Comparison of ENCODE assay signal across 8 cellular contexts in the genomic region with DNA sequence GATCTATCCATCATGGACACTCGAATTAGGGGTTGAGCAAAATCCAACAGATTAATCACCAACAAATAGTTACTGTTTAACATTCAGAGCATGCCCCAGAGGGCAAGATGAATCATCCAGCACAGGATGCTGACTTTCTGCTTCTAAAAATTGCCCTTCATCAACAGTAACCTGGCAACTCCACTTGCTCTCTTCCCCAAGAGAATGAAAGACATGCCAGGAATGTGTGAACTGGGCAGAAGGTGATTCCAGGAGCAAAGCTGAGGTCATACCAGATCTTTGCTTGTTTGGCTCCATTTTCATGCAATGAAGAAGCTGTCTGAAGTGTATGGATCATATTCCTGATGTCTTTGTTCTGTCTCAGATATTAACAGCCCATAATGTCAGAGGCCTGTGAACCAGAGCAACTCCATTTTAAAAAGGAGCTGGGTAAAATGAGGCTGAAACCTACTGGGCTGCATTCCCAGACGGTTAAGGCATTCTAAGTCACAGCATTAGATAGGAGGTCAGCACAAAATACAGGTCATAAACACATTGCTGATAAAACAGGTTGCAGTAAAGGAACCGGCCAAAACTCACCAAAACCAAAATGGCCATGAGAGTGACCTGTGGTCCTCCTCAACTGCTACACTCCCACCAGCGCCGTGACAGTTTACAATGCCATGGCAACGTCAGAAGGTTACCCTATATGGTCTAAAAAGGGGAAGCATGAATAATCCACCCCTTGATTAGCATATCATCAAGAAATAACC. TPM values are rescaled to one million over a fixed set of nuclear protein-coding genes. Genes with fewer than 3 reads are reported as not detected.
DNase-seq lines count a peak whose midpoint lies in the region; ATAC-seq and TF ChIP-seq lines count a peak whose summit lies in the region.

No MANE protein-coding gene starts in this region.

- H3K4me2 ChIP-seq in trophoblast cell (ENCODE audit: low read length) = peak overlapping the region; percentile 51

- peak overlapping the region; percentile 84 for H3K27ac Mint-ChIP-seq in activated T-cell treated with anti-CD3 and anti-CD28 coated beads, Interleukin-2, amount 50 U/mL, for 24 hours
- peak overlapping the region; percentile 90 for H3K27ac Mint-ChIP-seq in activated T-helper 2 cell treated with anti-CD3 and anti-CD28 coated beads, Interferon-gamma antibody, Interleukin-2, Interleukin-4, amounts not matched to agents 10 μg/mL and 5 μg/mL and 100 μg/mL, durations not matched to agents 14 hours and 24 hours and 36 hours

- H3K9me3 ChIP-seq in trophoblast cell (ENCODE audit: insufficient read depth, low read depth, low read length) = peaks cover 3% of the 10 kb centered on the region
- H3K9me3 ChIP-seq in BE2C = no peaks in the 10 kb centered on the region

- H3K14ac ChIP-seq in trophoblast cell (ENCODE audit: low read length) = no peak overlapping the region

- ATAC-seq in HG03460 (IDR thresholded peaks at IDR 0.05; ENCODE audit: unreplicated experiment) = no peak

- peaks cover 35% of the 10 kb centered on the region for H3K4me1 Mint-ChIP-seq in activated T-cell treated with anti-CD3 and anti-CD28 coated beads, Interleukin-2, amount 50 U/mL, for 24 hours (ENCODE audit: low read depth)
- peaks cover 23% of the 10 kb centered on the region for H3K4me1 Mint-ChIP-seq in activated T-helper 2 cell treated with anti-CD3 and anti-CD28 coated beads, Interferon-gamma antibody, Interleukin-2, Interleukin-4, amounts not matched to agents 10 μg/mL and 5 μg/mL and 100 μg/mL, durations not matched to agents 14 hours and 24 hours and 36 hours (ENCODE audit: low read depth)

- peak overlapping the region; percentile 32 for H2BK5ac ChIP-seq in trophoblast cell (ENCODE audit: low read depth, low read length, poor library complexity)

- H3K4me3 ChIP-seq in trophoblast cell (ENCODE audit: low read depth, low read length) (no peak overlapping the region), BE2C (ENCODE audit: low read depth, low read length) (no peak overlapping the region)

- peak overlapping the region; percentile 33 for H4K91ac ChIP-seq in trophoblast cell (ENCODE audit: low read depth, low read length)

- H3K27me3 ChIP-seq in trophoblast cell (ENCODE audit: insufficient read depth, low read length) (no peaks in the 10 kb centered on the region), BE2C (no peaks in the 10 kb centered on the region)

- H3K23ac ChIP-seq in trophoblast cell (ENCODE audit: low read length) = no peak overlapping the region

- H4K8ac ChIP-seq in trophoblast cell (ENCODE audit: low read depth, low read length) = no peak overlapping the region

- no peak overlapping the region for H3K9ac ChIP-seq in trophoblast cell (ENCODE audit: low read length)

- H3K9me3 Mint-ChIP-seq in activated T-cell treated with anti-CD3 and anti-CD28 coated beads, Interleukin-2, amount 50 U/mL, for 24 hours = no peaks in the 10 kb centered on the region
- no peaks in the 10 kb centered on the region for H3K9me3 Mint-ChIP-seq in activated T-helper 2 cell treated with anti-CD3 and anti-CD28 coated beads, Interferon-gamma antibody, Interleukin-2, Interleukin-4, amounts not matched to agents 10 μg/mL and 5 μg/mL and 100 μg/mL, durations not matched to agents 14 hours and 24 hours and 36 hours

- DNase-seq in activated T-cell treated with anti-CD3 and anti-CD28 coated beads, Interleukin-2, amount 50 U/mL, for 24 hours = no peak
- DNase-seq in activated T-cell treated with anti-CD3 and anti-CD28 coated beads for 4 hours (no peak), NAMALWA (ENCODE audit: low spot score) (peak; percentile 82), glomerular endothelial cell (ENCODE audit: extremely low read depth, low read depth, low spot score) (peak; percentile 96), trophoblast cell (peak; percentile 96 to 97), BE2C (no peak)
- DNase-seq in activated T-helper 2 cell treated with anti-CD3 and anti-CD28 coated beads, Interferon-gamma antibody, Interleukin-2, Interleukin-4, amounts not matched to agents 10 μg/mL and 5 μg/mL and 100 μg/mL, durations not matched to agents 14 hours and 24 hours and 36 hours (ENCODE audit: low spot score) = no peak

- H2AK5ac ChIP-seq in trophoblast cell (ENCODE audit: low read length) = no peak overlapping the region

- no peak overlapping the region for H3K4ac ChIP-seq in trophoblast cell (ENCODE audit: low read depth, low read length)

- WGBS in trophoblast cell (ENCODE audit: extremely low coverage, insufficient coverage, insufficient read length) = no CpG with 5 or more reads among the region's 6 CpGs

- peak overlapping the region; percentile 88 for H3K4me3 Mint-ChIP-seq in activated T-cell treated with anti-CD3 and anti-CD28 coated beads, Interleukin-2, amount 50 U/mL, for 24 hours
- peak overlapping the region; percentile 89 for H3K4me3 Mint-ChIP-seq in activated T-helper 2 cell treated with anti-CD3 and anti-CD28 coated beads, Interferon-gamma antibody, Interleukin-2, Interleukin-4, amounts not matched to agents 10 μg/mL and 5 μg/mL and 100 μg/mL, durations not matched to agents 14 hours and 24 hours and 36 hours (ENCODE audit: low read depth)

- no peak overlapping the region for H4K12ac ChIP-seq in trophoblast cell (ENCODE audit: low read depth, low read length)

- H2BK12ac ChIP-seq in trophoblast cell (ENCODE audit: low read length) = no peak overlapping the region

- peaks cover 14% of the 10 kb centered on the region for H3K79me2 ChIP-seq in trophoblast cell (ENCODE audit: control insufficient read depth, insufficient read depth, low read length, poor library complexity)

- peak overlapping the region; percentile 88 for H3K27ac ChIP-seq in trophoblast cell (ENCODE audit: low read depth, low read length)

- H3K4me1 ChIP-seq in trophoblast cell (ENCODE audit: control insufficient read depth in 1 of 2, insufficient read depth in 2 of 2, low read length in 2 of 2) (peaks cover 3 to 14% of the 10 kb centered on the region in 2 experiments), BE2C (peaks cover 9% of the 10 kb centered on the region)

- TF ChIP-seq CTCF in BE2C (IDR thresholded peaks at IDR 0.05; ENCODE audit: low read depth, low read length) = no peak

- H2AFZ ChIP-seq in trophoblast cell (ENCODE audit: insufficient read depth, low read length, poor library complexity) = no peak overlapping the region

- H3K18ac ChIP-seq in trophoblast cell (ENCODE audit: low read length) = no peak overlapping the region

- peaks cover 18% of the 10 kb centered on the region for H3K36me3 Mint-ChIP-seq in activated T-cell treated with anti-CD3 and anti-CD28 coated beads, Interleukin-2, amount 50 U/mL, for 24 hours (ENCODE audit: low read depth)
- peaks cover 11% of the 10 kb centered on the region for H3K36me3 Mint-ChIP-seq in activated T-helper 2 cell treated with anti-CD3 and anti-CD28 coated beads, Interferon-gamma antibody, Interleukin-2, Interleukin-4, amounts not matched to agents 10 μg/mL and 5 μg/mL and 100 μg/mL, durations not matched to agents 14 hours and 24 hours and 36 hours (ENCODE audit: low read depth)

- H3K79me1 ChIP-seq in trophoblast cell (ENCODE audit: low read length) = peaks cover 15% of the 10 kb centered on the region

- no peaks in the 10 kb centered on the region for H3K27me3 Mint-ChIP-seq in activated T-cell treated with anti-CD3 and anti-CD28 coated beads, Interleukin-2, amount 50 U/mL, for 24 hours
- no peaks in the 10 kb centered on the region for H3K27me3 Mint-ChIP-seq in activated T-helper 2 cell treated with anti-CD3 and anti-CD28 coated beads, Interferon-gamma antibody, Interleukin-2, Interleukin-4, amounts not matched to agents 10 μg/mL and 5 μg/mL and 100 μg/mL, durations not matched to agents 14 hours and 24 hours and 36 hours (ENCODE audit: low read depth)

- intact Hi-C loops in activated T-helper 2 cell treated with anti-CD3 and anti-CD28 coated beads, Interferon-gamma antibody, Interleukin-2, Interleukin-4, amounts not matched to agents 10 μg/mL and 5 μg/mL and 100 μg/mL, durations not matched to agents 14 hours and 24 hours and 36 hours (cut with micrococcal nuclease) = no loop called here

- H3K36me3 ChIP-seq in trophoblast cell (ENCODE audit: control insufficient read depth in 1 of 2, insufficient read depth in 2 of 2, low read length in 2 of 2) (no peaks in the 10 kb centered on the region), BE2C (no peaks in the 10 kb centered on the region; the same call in 1 of the 2 replicates)

- peak overlapping the region; percentile 5 for H2BK120ac ChIP-seq in trophoblast cell (ENCODE audit: insufficient read depth, low read length, poor library complexity)

RNA-seq across cellular contexts. Expression of a gene that starts 2.5 kb away (rescaled TPM):
- 19.5 and 19.6 TPM in 2 replicates for total RNA-seq in activated T-helper 2 cell treated with anti-CD3 and anti-CD28 coated beads, Interferon-gamma antibody, Interleukin-2, Interleukin-4, amounts not matched to agents 10 μg/mL and 5 μg/mL and 100 μg/mL, durations not matched to agents 14 hours and 24 hours and 36 hours
- total RNA-seq in glomerular endothelial cell = 0.68 and 1.8 TPM in 2 replicates
- polyA plus RNA-seq in trophoblast cell (2013) = 3.3 and 3.5 TPM in 2 replicates
- 1.1 TPM for polyA plus RNA-seq in BE2C (2012; ENCODE audit: insufficient read depth, insufficient read length, low read depth)

RNA-seq across cellular contexts. Expression of a gene that starts 29.3 kb away (rescaled TPM):
- total RNA-seq in activated T-helper 2 cell treated with anti-CD3 and anti-CD28 coated beads, Interferon-gamma antibody, Interleukin-2, Interleukin-4, amounts not matched to agents 10 μg/mL and 5 μg/mL and 100 μg/mL, durations not matched to agents 14 hours and 24 hours and 36 hours = 14.3 and 14.4 TPM in 2 replicates
- 10.4 and 13.5 TPM in 2 replicates for total RNA-seq in glomerular endothelial cell
- 14.8 and 15.9 TPM in 2 replicates for polyA plus RNA-seq in trophoblast cell (2013)
- polyA plus RNA-seq in BE2C (2012; ENCODE audit: insufficient read depth, insufficient read length, low read depth) = 13.7 TPM

RNA-seq across cellular contexts. Expression of a gene that starts 37.1 kb away (rescaled TPM):
- 7.0 and 8.0 TPM in 2 replicates for total RNA-seq in activated T-helper 2 cell treated with anti-CD3 and anti-CD28 coated beads, Interferon-gamma antibody, Interleukin-2, Interleukin-4, amounts not matched to agents 10 μg/mL and 5 μg/mL and 100 μg/mL, durations not matched to agents 14 hours and 24 hours and 36 hours
- 27.4 and 31.2 TPM in 2 replicates for total RNA-seq in glomerular endothelial cell
- 39.3 and 41.1 TPM in 2 replicates for polyA plus RNA-seq in trophoblast cell (2013)
- polyA plus RNA-seq in BE2C (2012; ENCODE audit: insufficient read depth, insufficient read length, low read depth) = 22.0 TPM

Comparison
In these comparisons a context has a peak if more than half of its experiments do, and no peak if none do; other contexts are left out.
1. DNase-seq: peak in NAMALWA (single experiment), glomerular endothelial cell (single experiment) and trophoblast cell (2 of 2); none in activated T-cell treated with anti-CD3 and anti-CD28 coated beads, Interleukin-2, amount 50 U/mL, for 24 hours (single experiment), activated T-cell treated with anti-CD3 and anti-CD28 coated beads for 4 hours (single experiment), activated T-helper 2 cell treated with anti-CD3 and anti-CD28 coated beads, Interferon-gamma antibody, Interleukin-2, Interleukin-4, amounts not matched to agents 10 μg/mL and 5 μg/mL and 100 μg/mL, durations not matched to agents 14 hours and 24 hours and 36 hours (single experiment) and BE2C (single experiment).